In genomic region chr4:32789026-32789608, GRCh38 we compare ENCODE assay signal across 17 cellular contexts.
DNase-seq lines count a peak whose midpoint lies in the region; ATAC-seq and TF ChIP-seq lines count a peak whose summit lies in the region.
"Had no signal": no experiment of that assay in that cellular context is flagged by ENCODE, and none has a peak within 500 bp of the region (broad histone marks: within the 10 kb centered on the region; RNA-seq: fewer than 3 reads in every experiment).

No MANE protein-coding gene starts in this region.

- no peaks in the 10 kb centered on the region for H3F3A ChIP-seq in PC-3 (ENCODE audit: low read length, unreplicated experiment)

- H3K4me1 ChIP-seq in PC-3 (ENCODE audit: insufficient read depth, low read length) (peaks cover 5% of the 10 kb centered on the region; the same call in 1 of the 2 replicates), mucosa of descending colon (ENCODE audit: low read depth) (no peaks in the 10 kb centered on the region)
- H3K4me1 ChIP-seq: parathyroid adenoma had no signal

- no peaks in the 10 kb centered on the region for H3K27me3 Mint-ChIP-seq in chondrocyte (ENCODE audit: low read depth)
- no peaks in the 10 kb centered on the region for H3K27me3 Mint-ChIP-seq in mesothelial cell of epicardium (ENCODE audit: low read depth)

- H3K4me3 ChIP-seq in PC-3 (ENCODE audit: low read length): no peak overlapping the region
- H3K4me3 ChIP-seq in mucosa of descending colon: no peak overlapping the region
- H3K4me3 ChIP-seq: esophagus squamous epithelium, thoracic aorta had no signal

- no peak overlapping the region for H3K9ac ChIP-seq in PC-3 (ENCODE audit: low read length)
- H3K9ac ChIP-seq: parathyroid adenoma had no signal

- no peaks in the 10 kb centered on the region for H3K9me3 ChIP-seq in PC-3 (ENCODE audit: low read length)
- no peaks in the 10 kb centered on the region for H3K9me3 ChIP-seq in mucosa of descending colon
- H3K9me3 ChIP-seq: esophagus squamous epithelium, thoracic aorta had no signal

- no peaks in the 10 kb centered on the region for H3K9me3 Mint-ChIP-seq in chondrocyte (ENCODE audit: low read depth)
- H3K9me3 Mint-ChIP-seq in mesothelial cell of epicardium: no peaks in the 10 kb centered on the region
- H3K9me3 Mint-ChIP-seq: WTC11 had no signal

- intact Hi-C loops in PC-3 (cut with micrococcal nuclease) (loop anchor here (1.0 to 5.0 kb wide), 2 partner anchors 197 to 273 kb away; no protein-coding TSS in a partner anchor), mucosa of descending colon (cut with DNase I, micrococcal nuclease) (no loop called here)

- H3K27me3 ChIP-seq in PC-3 (ENCODE audit: low read length): no peaks in the 10 kb centered on the region
- H3K27me3 ChIP-seq: esophagus squamous epithelium had no signal

- H3K9me2 ChIP-seq in PC-3 (replicated peaks; ENCODE audit: low read length): no peaks in the 10 kb centered on the region

- H3K4me2 ChIP-seq in PC-3 (ENCODE audit: low read length): no peak overlapping the region

- H3K4me1 Mint-ChIP-seq in chondrocyte (ENCODE audit: low read depth): peaks cover 14% of the 10 kb centered on the region
- peaks cover 5% of the 10 kb centered on the region for H3K4me1 Mint-ChIP-seq in mesothelial cell of epicardium

- peak overlapping the region; percentile 12 for H3K27ac Mint-ChIP-seq in chondrocyte (ENCODE audit: unreplicated experiment)
- H3K27ac Mint-ChIP-seq in mesothelial cell of epicardium: no peak overlapping the region

- no peak overlapping the region for H3K27ac ChIP-seq in PC-3 (ENCODE audit: low read length)
- H3K27ac ChIP-seq: esophagus squamous epithelium, parathyroid adenoma, thoracic aorta had no signal

- TF ChIP-seq CTCF in PC-3 (conservative IDR thresholded peaks at IDR 0.05; ENCODE audit: low read depth, low read length) (no peak), chondrocyte (IDR thresholded peaks at IDR 0.05) (no peak), mesothelial cell of epicardium (IDR thresholded peaks at IDR 0.05; ENCODE audit: unreplicated experiment) (no peak), mucosa of descending colon (IDR thresholded peaks at IDR 0.05) (no peak)

- BruUV-seq in PC-3 (replicated peaks; lab: Mats Ljungman, UMichigan): no TSS peak

- no peaks in the 10 kb centered on the region for H4K20me1 ChIP-seq in PC-3 (ENCODE audit: low read length)

- CTCF ChIA-PET in PC-3 (lab: Charles Lee): no interaction called here

- H2AFZ ChIP-seq in PC-3 (ENCODE audit: low read length): no peak overlapping the region
- H2AFZ ChIP-seq: parathyroid adenoma had no signal

- ATAC-seq in PC-3 (peak; percentile 83), HG03039 (IDR thresholded peaks at IDR 0.05; ENCODE audit: unreplicated experiment) (no peak), mucosa of descending colon (no peak)
- ATAC-seq: SK-N-SH treated with all-trans-retinoic acid at 6 μM for 48 hours, WTC11 had no signal

- H3K4me3 Mint-ChIP-seq in chondrocyte (ENCODE audit: unreplicated experiment): no peak overlapping the region
- no peak overlapping the region for H3K4me3 Mint-ChIP-seq in mesothelial cell of epicardium
- H3K4me3 Mint-ChIP-seq: WTC11 had no signal

- DNase-seq in COLO829 (ENCODE audit: low spot score): peak; percentile 75
- peak; percentile 76 for DNase-seq in PC-3
- DNase-seq in chondrocyte (ENCODE audit: low spot score): no peak
- peak; percentile 69 for DNase-seq in islet precursor cell
- no peak for DNase-seq in mesothelial cell of epicardium (ENCODE audit: low spot score in 2 of 2, unreplicated experiment in 2 of 2)
- no peak for DNase-seq in NCI-H1694 treated with DMSO at 0.1 percent for 48 hours (lab: John Stamatoyannopoulos, UW)
- DNase-seq in mucosa of descending colon: no peak
- DNase-seq: activated naive CD4-positive, alpha-beta T cell treated with anti-CD3 and anti-CD28 coated beads, Interleukin-2, amount 50 U/mL, for 16 hours; esophagus squamous epithelium; GOT3; NCI-H2081 treated with DMSO at 0.1 percent for 48 hours; stimulated activated CD4-positive, alpha-beta T cell treated with anti-CD3 and anti-CD28 coated beads, Interleukin-15, amount 100 ng/mL, for 24 hours had no signal

- no peaks in the 10 kb centered on the region for H3K79me2 ChIP-seq in PC-3 (ENCODE audit: low read length)
- H3K79me2 ChIP-seq: parathyroid adenoma had no signal

- H3K36me3 Mint-ChIP-seq in chondrocyte (ENCODE audit: low read depth) (no peaks in the 10 kb centered on the region), mesothelial cell of epicardium (no peaks in the 10 kb centered on the region)
- H3K36me3 Mint-ChIP-seq: WTC11 had no signal

- POLR2A ChIA-PET in PC-3 (lab: Charles Lee; ENCODE audit: unreplicated experiment): interaction anchor here (0.7 kb wide), 1 partner anchor 959 kb away, joined by 7 read pairs; no protein-coding TSS in a partner anchor

- H3K36me3 ChIP-seq in PC-3 (ENCODE audit: low read depth, low read length): no peaks in the 10 kb centered on the region
- H3K36me3 ChIP-seq in mucosa of descending colon (ENCODE audit: low read depth): no peaks in the 10 kb centered on the region
- H3K36me3 ChIP-seq: esophagus squamous epithelium, thoracic aorta had no signal

Comparison
In these comparisons a context has a peak if more than half of its experiments do, and no peak if none do; other contexts are left out.
1. DNase-seq: peak in COLO829 (single experiment), PC-3 (single experiment) and islet precursor cell (single experiment); none in chondrocyte (single experiment), mesothelial cell of epicardium (0 of 2), NCI-H1694 treated with DMSO at 0.1 percent for 48 hours (single experiment) and mucosa of descending colon (0 of 3).